Comparison of ENCODE assay signal across 20 cellular contexts in genomic region chr2:211367252-211367651, GRCh38.
A peak's percentile ranks its signal among the peaks of the same experiment; 100 is the strongest.
DNase-seq lines count a peak whose midpoint lies in the region; ATAC-seq and TF ChIP-seq lines count a peak whose summit lies in the region.
"Had no signal": no experiment of that assay in that cellular context is flagged by ENCODE, and none has a peak within 500 bp of the region (broad histone marks: within the 10 kb centered on the region; RNA-seq: fewer than 3 reads in every experiment).

No MANE protein-coding gene starts in this region.

- no peaks in the 10 kb centered on the region for H3K27me3 ChIP-seq in breast epithelium
- H3K27me3 ChIP-seq in mammary epithelial cell (ENCODE audit: insufficient read depth, low read length): peaks cover 6% of the 10 kb centered on the region
- no peaks in the 10 kb centered on the region for H3K27me3 ChIP-seq in lower lobe of right lung (ENCODE audit: low read depth)
- H3K27me3 ChIP-seq: ascending aorta, esophagus muscularis mucosa, right lobe of liver had no signal

- H3K4me3 ChIP-seq in breast epithelium: no peak overlapping the region
- no peak overlapping the region for H3K4me3 ChIP-seq in mammary epithelial cell (replicated peaks in 1 of 3; ENCODE audit: insufficient read depth in 1 of 3, low read depth in 2 of 3, low read length in 3 of 3)
- H3K4me3 ChIP-seq in lower lobe of right lung: no peak overlapping the region
- H3K4me3 ChIP-seq: ascending aorta, esophagus muscularis mucosa, GM12878, PC-9, right lobe of liver, thoracic aorta had no signal

- peak; percentile 44 for DNase-seq in MCF 10A (ENCODE audit: unreplicated experiment)
- DNase-seq in breast epithelium (ENCODE audit: low spot score in 2 of 2): no peak
- DNase-seq in HPDE6-E6E7 (ENCODE audit: extremely low spot score): peak; percentile 17
- no peak for DNase-seq in mammary epithelial cell
- no peak for DNase-seq in lower lobe of right lung
- no peak for DNase-seq in anterior cingulate cortex (lab: John Stamatoyannopoulos, UW)
- no peak for DNase-seq in stimulated activated CD4-positive, alpha-beta T cell treated with anti-CD3 and anti-CD28 coated beads, Interleukin-1b, Interleukin-23, amount 100 ng/mL, for 48 hours
- DNase-seq: activated CD4-positive, alpha-beta memory T cell treated with anti-CD3 and anti-CD28 coated beads, Interleukin-2, amount 10 ng/mL, durations not matched to agents 7 days and 5 days; CD8-positive, alpha-beta T cell; cortex of kidney; midbrain; PC-9; right lobe of liver; stimulated activated CD4-positive, alpha-beta T cell treated with anti-CD3 and anti-CD28 coated beads, Interleukin-2, amount 100 ng/mL, for 48 hours had no signal

- POLR2A ChIA-PET in MCF 10A (lab: Yijun Ruan, JAX): no interaction called here

- CTCF ChIA-PET in MCF 10A (lab: Yijun Ruan, JAX): interaction anchor here (1.0 kb wide), 1 partner anchor 331 kb away, joined by 3 read pairs; no protein-coding TSS in a partner anchor
- CTCF ChIA-PET in mammary epithelial cell (lab: Charles Lee; ENCODE audit: low non-redundant PET): no interaction called here

- no peak overlapping the region for H3K4me3 Mint-ChIP-seq in MCF 10A (ENCODE audit: unreplicated experiment)
- H3K4me3 Mint-ChIP-seq: activated CD4-positive, alpha-beta memory T cell treated with anti-CD3 and anti-CD28 coated beads, Interleukin-2, amount 10 ng/mL, durations not matched to agents 7 days and 5 days; CD8-positive, alpha-beta T cell had no signal

- no peaks in the 10 kb centered on the region for H3K9me3 Mint-ChIP-seq in MCF 10A (ENCODE audit: unreplicated experiment)
- H3K9me3 Mint-ChIP-seq: activated T-helper 2 cell treated with anti-CD3 and anti-CD28 coated beads, Interferon-gamma antibody, Interleukin-2, Interleukin-4, amounts not matched to agents 10 μg/mL and 5 μg/mL and 100 μg/mL, durations not matched to agents 14 hours and 24 hours and 36 hours had no signal

- WGBS in mammary epithelial cell (ENCODE audit: low coverage, missing lambda C conversion rate): 42% methylated on average over 5 of the region's 5 CpGs

- H2AFZ ChIP-seq in mammary epithelial cell (ENCODE audit: low read depth, low read length): peak overlapping the region; percentile 4
- H2AFZ ChIP-seq: PC-9 had no signal

- no peaks in the 10 kb centered on the region for H3K79me2 ChIP-seq in mammary epithelial cell (ENCODE audit: insufficient read depth, low read length)

- in situ Hi-C loops in mammary epithelial cell (cut with MboI; ENCODE audit: low sequenced_read_pairs in 2 of 2): no loop called here

- intact Hi-C loops in MCF 10A (cut with micrococcal nuclease): no loop called here
- intact Hi-C loops in breast epithelium (cut with DNase I; ENCODE audit: low total_unique reads): no loop called here
- intact Hi-C loops in mammary epithelial cell (cut with micrococcal nuclease): no loop called here
- intact Hi-C loops in lower lobe of right lung (cut with DNase I): no loop called here

- H3K9me3 ChIP-seq in breast epithelium (no peaks in the 10 kb centered on the region), mammary epithelial cell (replicated peaks; ENCODE audit: insufficient read depth, low read length) (no peaks in the 10 kb centered on the region), lower lobe of right lung (no peaks in the 10 kb centered on the region)
- H3K9me3 ChIP-seq: ascending aorta, esophagus muscularis mucosa, right lobe of liver, thoracic aorta had no signal

- peaks cover 7% of the 10 kb centered on the region for H3K4me1 Mint-ChIP-seq in MCF 10A (ENCODE audit: insufficient read depth, unreplicated experiment)
- H3K4me1 Mint-ChIP-seq: activated CD4-positive, alpha-beta memory T cell treated with anti-CD3 and anti-CD28 coated beads, Interleukin-2, amount 10 ng/mL, durations not matched to agents 7 days and 5 days had no signal

- no peak overlapping the region for H3K9ac ChIP-seq in mammary epithelial cell (ENCODE audit: insufficient read depth, low read length)

- H3K36me3 ChIP-seq in breast epithelium: no peaks in the 10 kb centered on the region
- no peaks in the 10 kb centered on the region for H3K36me3 ChIP-seq in mammary epithelial cell (ENCODE audit: insufficient read depth, low read length)
- no peaks in the 10 kb centered on the region for H3K36me3 ChIP-seq in lower lobe of right lung
- H3K36me3 ChIP-seq: ascending aorta, esophagus muscularis mucosa, right lobe of liver, thoracic aorta had no signal

- H3K4me2 ChIP-seq in mammary epithelial cell (ENCODE audit: insufficient read depth, low read depth, low read length): no peak overlapping the region
- H3K4me2 ChIP-seq: PC-9 had no signal

- H3K4me1 ChIP-seq in breast epithelium (no peaks in the 10 kb centered on the region), mammary epithelial cell (ENCODE audit: insufficient read depth, low read length) (peaks cover 6% of the 10 kb centered on the region), lower lobe of right lung (no peaks in the 10 kb centered on the region)
- H3K4me1 ChIP-seq: ascending aorta, esophagus muscularis mucosa, right lobe of liver had no signal

- H3K27ac ChIP-seq in breast epithelium (no peak overlapping the region), mammary epithelial cell (ENCODE audit: insufficient read depth, low read depth, low read length) (no peak overlapping the region), lower lobe of right lung (no peak overlapping the region)
- H3K27ac ChIP-seq: ascending aorta, esophagus muscularis mucosa, PC-9, right lobe of liver, thoracic aorta had no signal

- TF ChIP-seq POLR2A in breast epithelium (IDR thresholded peaks at IDR 0.05): no peak

- H3K27ac Mint-ChIP-seq in MCF 10A (ENCODE audit: low read depth, unreplicated experiment): no peak overlapping the region
- H3K27ac Mint-ChIP-seq: activated CD4-positive, alpha-beta memory T cell treated with anti-CD3 and anti-CD28 coated beads, Interleukin-2, amount 10 ng/mL, durations not matched to agents 7 days and 5 days; activated T-helper 2 cell treated with anti-CD3 and anti-CD28 coated beads, Interferon-gamma antibody, Interleukin-2, Interleukin-4, amounts not matched to agents 10 μg/mL and 5 μg/mL and 100 μg/mL, durations not matched to agents 14 hours and 24 hours and 36 hours; CD8-positive, alpha-beta T cell had no signal

- no peaks in the 10 kb centered on the region for H4K20me1 ChIP-seq in mammary epithelial cell (ENCODE audit: insufficient read depth, low read length)

- H3K27me3 Mint-ChIP-seq in MCF 10A (ENCODE audit: insufficient read depth, unreplicated experiment): peaks cover 13% of the 10 kb centered on the region
- H3K27me3 Mint-ChIP-seq: activated CD4-positive, alpha-beta memory T cell treated with anti-CD3 and anti-CD28 coated beads, Interleukin-2, amount 10 ng/mL, durations not matched to agents 7 days and 5 days had no signal

- ATAC-seq in lower lobe of right lung (no peak), HG03439 (IDR thresholded peaks at IDR 0.05; ENCODE audit: unreplicated experiment) (no peak)
- ATAC-seq: CD8-positive, alpha-beta T cell; right lobe of liver had no signal

- no peaks in the 10 kb centered on the region for H3K36me3 Mint-ChIP-seq in MCF 10A (ENCODE audit: insufficient read depth, unreplicated experiment)
- H3K36me3 Mint-ChIP-seq: CD8-positive, alpha-beta T cell had no signal

- TF ChIP-seq CTCF in MCF 10A (IDR thresholded peaks at IDR 0.05; ENCODE audit: unreplicated experiment): no peak
- TF ChIP-seq CTCF in breast epithelium (IDR thresholded peaks at IDR 0.05): no peak
- no peak for TF ChIP-seq CTCF in mammary epithelial cell (conservative IDR thresholded peaks at IDR 0.05 in 1 of 2, IDR thresholded peaks at IDR 0.05 in 1 of 2; ENCODE audit: extremely low read depth in 1 of 2, insufficient read depth in 1 of 2, low read depth in 1 of 2, low read length in 2 of 2)
- no peak for TF ChIP-seq CTCF in lower lobe of right lung (IDR thresholded peaks at IDR 0.05)

- BruUV-seq in MCF 10A (replicated peaks; lab: Mats Ljungman, UMichigan) (no TSS peak), mammary epithelial cell (replicated peaks; lab: Mats Ljungman, UMichigan) (no TSS peak)

- dilution Hi-C loops in mammary epithelial cell (cut with HindIII; ENCODE audit: low sequenced_read_pairs): no loop called here

Comparison
In these comparisons a context has a peak if more than half of its experiments do, and no peak if none do; other contexts are left out.
1. DNase-seq: peak in MCF 10A (single experiment) and HPDE6-E6E7 (single experiment); none in breast epithelium (0 of 2), mammary epithelial cell (single experiment), lower lobe of right lung (single experiment), anterior cingulate cortex (0 of 58) and stimulated activated CD4-positive, alpha-beta T cell treated with anti-CD3 and anti-CD28 coated beads, Interleukin-1b, Interleukin-23, amount 100 ng/mL, for 48 hours (single experiment).